In genomic region chr22:19117111-19117512, GRCh38 we compare ENCODE assay signal across 1 cellular context.
A peak's percentile ranks its signal among the peaks of the same experiment; 100 is the strongest.
TF ChIP-seq lines count a peak whose summit lies in the region.

No MANE protein-coding gene starts in this region.

TF ChIP-seq in K562, 482 proteins besides CTCF, POLR2A, EP300 and RAD21:
- TF ChIP-seq PHF8 (IDR thresholded peaks at IDR 0.05; ENCODE audit: borderline replicate concordance, low read length), result peak; percentile 24; the same call in 1 of the 2 replicates
- no peak for TF ChIP-seq FOXO4 (CRISPR knock-in tag; IDR thresholded peaks at IDR 0.05)
- 0 out of 2 replicates have a peak, but pooled peaks have one; percentile 50 for TF ChIP-seq ZNF785 (CRISPR knock-in tag; IDR thresholded peaks at IDR 0.05)
- TF ChIP-seq KLF1 (tag; IDR thresholded peaks at IDR 0.05), result 0 out of 2 replicates have a peak, but pooled peaks have one; percentile 22
- no peak for TF ChIP-seq ZBTB2 (IDR thresholded peaks at IDR 0.05)
